Comparison of ENCODE assay signal across 1 cellular context in the genomic region with DNA sequence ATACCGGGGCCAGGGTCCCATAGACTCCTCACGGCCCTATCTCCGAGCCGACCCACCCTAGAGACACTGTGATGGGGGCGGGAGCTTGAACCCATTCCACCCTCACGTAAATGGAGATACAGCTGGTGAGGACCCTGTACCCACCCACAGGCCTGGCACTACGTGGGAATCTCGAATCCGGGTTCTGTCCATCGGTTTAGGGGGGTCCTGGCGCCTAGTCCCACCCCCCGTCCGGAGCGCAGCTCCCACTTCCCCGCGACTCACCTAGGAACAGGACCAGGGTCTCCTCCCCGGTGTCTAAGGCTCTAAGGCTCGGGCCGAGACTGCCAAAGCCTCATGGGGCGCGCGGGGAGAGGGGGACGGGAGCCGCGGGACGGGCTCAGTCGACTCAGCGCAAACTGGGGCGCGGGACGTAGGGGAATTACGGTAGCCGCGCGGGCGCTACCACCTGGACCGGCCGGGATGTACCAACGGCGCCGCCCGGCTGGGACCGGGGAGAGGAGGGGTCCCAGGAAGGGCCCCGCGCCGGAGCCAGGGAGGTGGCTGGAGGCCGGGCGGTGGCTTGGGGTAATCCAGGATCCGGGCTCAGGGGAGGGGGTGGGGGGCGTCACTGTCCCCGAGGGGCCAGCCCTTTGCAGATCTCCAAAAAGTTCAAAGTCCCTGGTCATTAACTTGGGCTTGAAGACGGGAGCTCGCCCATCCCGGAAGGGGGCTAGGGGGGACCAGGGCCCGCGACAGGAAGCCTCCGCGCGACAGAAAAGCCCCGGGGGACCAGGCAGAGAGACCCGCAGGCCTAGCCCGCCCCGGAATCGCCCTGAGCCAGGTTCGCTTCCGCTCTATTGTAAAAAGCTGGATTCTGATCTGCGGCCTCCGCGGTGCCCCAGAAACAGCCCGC.
TF ChIP-seq lines count a peak whose summit lies in the region.

No MANE protein-coding gene starts in this region.

TF ChIP-seq in HEK293, 187 proteins besides CTCF, POLR2A, EP300 and RAD21 (continued from another document and continues in another):
- TF ChIP-seq, protein P1, sequence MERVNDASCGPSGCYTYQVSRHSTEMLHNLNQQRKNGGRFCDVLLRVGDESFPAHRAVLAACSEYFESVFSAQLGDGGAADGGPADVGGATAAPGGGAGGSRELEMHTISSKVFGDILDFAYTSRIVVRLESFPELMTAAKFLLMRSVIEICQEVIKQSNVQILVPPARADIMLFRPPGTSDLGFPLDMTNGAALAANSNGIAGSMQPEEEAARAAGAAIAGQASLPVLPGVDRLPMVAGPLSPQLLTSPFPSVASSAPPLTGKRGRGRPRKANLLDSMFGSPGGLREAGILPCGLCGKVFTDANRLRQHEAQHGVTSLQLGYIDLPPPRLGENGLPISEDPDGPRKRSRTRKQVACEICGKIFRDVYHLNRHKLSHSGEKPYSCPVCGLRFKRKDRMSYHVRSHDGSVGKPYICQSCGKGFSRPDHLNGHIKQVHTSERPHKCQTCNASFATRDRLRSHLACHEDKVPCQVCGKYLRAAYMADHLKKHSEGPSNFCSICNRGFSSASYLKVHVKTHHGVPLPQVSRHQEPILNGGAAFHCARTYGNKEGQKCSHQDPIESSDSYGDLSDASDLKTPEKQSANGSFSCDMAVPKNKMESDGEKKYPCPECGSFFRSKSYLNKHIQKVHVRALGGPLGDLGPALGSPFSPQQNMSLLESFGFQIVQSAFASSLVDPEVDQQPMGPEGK (tag by site-specific recombination; IDR thresholded peaks at IDR 0.05): peak; percentile 77; the same call in 1 of the 2 replicates
- TF ChIP-seq ZNF24 (tag by site-specific recombination; IDR thresholded peaks at IDR 0.05) (no peak), ZFP3 (tag by site-specific recombination; IDR thresholded peaks at IDR 0.05; ENCODE audit: low read depth) (no peak), SP3 (tag by site-specific recombination; IDR thresholded peaks at IDR 0.05) (peak; percentile 55), ZNF76 (tag by site-specific recombination; IDR thresholded peaks at IDR 0.05; ENCODE audit: borderline replicate concordance, low read depth) (peak; percentile 75), ZNF175 (tag by site-specific recombination; IDR thresholded peaks at IDR 0.05) (no peak), ZNF133 (tag by site-specific recombination; IDR thresholded peaks at IDR 0.05) (no peak), RBAK (tag by site-specific recombination; IDR thresholded peaks at IDR 0.05) (no peak), PRDM1 (tag by site-specific recombination; IDR thresholded peaks at IDR 0.05) (no peak), ZBTB20 (tag by site-specific recombination; IDR thresholded peaks at IDR 0.05) (peak; percentile 47; the same call in 1 of the 2 replicates), ZNF19 (tag by site-specific recombination; IDR thresholded peaks at IDR 0.05; ENCODE audit: low read depth) (no peak), ZNF768 (tag by site-specific recombination; IDR thresholded peaks at IDR 0.05) (no peak), ZNF426 (tag by site-specific recombination; IDR thresholded peaks at IDR 0.05) (no peak), ZNF423 (tag by site-specific recombination; IDR thresholded peaks at IDR 0.05) (peak; percentile 56; the same call in 1 of the 2 replicates), ZNF510 (tag by site-specific recombination; IDR thresholded peaks at IDR 0.05; ENCODE audit: insufficient replicate concordance) (no peak), SETDB1 (IDR thresholded peaks at IDR 0.05; ENCODE audit: insufficient read length, low read length) (no peak), ZNF660 (tag by site-specific recombination; IDR thresholded peaks at IDR 0.05) (peak; percentile 84), IKZF3 (tag by site-specific recombination; IDR thresholded peaks at IDR 0.05) (0 out of 2 replicates have a peak, but pooled peaks have one; percentile 8), GLI4 (tag by site-specific recombination; IDR thresholded peaks at IDR 0.05) (no peak)
- TF ChIP-seq, protein P2, sequence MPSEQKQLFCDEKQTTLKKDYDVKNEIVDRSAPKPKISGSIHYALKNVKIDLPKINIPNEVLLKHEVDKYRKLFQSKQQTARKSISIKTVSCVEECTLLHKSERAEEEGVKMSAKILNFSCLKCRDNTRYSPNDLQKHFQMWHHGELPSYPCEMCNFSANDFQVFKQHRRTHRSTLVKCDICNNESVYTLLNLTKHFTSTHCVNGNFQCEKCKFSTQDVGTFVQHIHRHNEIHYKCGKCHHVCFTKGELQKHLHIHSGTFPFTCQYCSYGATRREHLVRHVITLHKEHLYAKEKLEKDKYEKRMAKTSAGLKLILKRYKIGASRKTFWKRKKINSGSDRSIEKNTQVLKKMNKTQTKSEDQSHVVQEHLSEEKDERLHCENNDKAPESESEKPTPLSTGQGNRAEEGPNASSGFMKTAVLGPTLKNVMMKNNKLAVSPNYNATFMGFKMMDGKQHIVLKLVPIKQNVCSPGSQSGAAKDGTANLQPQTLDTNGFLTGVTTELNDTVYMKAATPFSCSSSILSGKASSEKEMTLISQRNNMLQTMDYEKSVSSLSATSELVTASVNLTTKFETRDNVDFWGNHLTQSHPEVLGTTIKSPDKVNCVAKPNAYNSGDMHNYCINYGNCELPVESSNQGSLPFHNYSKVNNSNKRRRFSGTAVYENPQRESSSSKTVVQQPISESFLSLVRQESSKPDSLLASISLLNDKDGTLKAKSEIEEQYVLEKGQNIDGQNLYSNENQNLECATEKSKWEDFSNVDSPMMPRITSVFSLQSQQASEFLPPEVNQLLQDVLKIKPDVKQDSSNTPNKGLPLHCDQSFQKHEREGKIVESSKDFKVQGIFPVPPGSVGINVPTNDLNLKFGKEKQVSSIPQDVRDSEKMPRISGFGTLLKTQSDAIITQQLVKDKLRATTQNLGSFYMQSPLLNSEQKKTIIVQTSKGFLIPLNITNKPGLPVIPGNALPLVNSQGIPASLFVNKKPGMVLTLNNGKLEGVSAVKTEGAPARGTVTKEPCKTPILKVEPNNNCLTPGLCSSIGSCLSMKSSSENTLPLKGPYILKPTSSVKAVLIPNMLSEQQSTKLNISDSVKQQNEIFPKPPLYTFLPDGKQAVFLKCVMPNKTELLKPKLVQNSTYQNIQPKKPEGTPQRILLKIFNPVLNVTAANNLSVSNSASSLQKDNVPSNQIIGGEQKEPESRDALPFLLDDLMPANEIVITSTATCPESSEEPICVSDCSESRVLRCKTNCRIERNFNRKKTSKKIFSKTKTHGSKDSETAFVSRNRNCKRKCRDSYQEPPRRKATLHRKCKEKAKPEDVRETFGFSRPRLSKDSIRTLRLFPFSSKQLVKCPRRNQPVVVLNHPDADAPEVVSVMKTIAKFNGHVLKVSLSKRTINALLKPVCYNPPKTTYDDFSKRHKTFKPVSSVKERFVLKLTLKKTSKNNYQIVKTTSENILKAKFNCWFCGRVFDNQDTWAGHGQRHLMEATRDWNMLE (tag by site-specific recombination; conservative IDR thresholded peaks at IDR 0.05; ENCODE audit: low read depth): no peak; the same call in 1 of the 2 replicates
- TF ChIP-seq, protein P3, sequence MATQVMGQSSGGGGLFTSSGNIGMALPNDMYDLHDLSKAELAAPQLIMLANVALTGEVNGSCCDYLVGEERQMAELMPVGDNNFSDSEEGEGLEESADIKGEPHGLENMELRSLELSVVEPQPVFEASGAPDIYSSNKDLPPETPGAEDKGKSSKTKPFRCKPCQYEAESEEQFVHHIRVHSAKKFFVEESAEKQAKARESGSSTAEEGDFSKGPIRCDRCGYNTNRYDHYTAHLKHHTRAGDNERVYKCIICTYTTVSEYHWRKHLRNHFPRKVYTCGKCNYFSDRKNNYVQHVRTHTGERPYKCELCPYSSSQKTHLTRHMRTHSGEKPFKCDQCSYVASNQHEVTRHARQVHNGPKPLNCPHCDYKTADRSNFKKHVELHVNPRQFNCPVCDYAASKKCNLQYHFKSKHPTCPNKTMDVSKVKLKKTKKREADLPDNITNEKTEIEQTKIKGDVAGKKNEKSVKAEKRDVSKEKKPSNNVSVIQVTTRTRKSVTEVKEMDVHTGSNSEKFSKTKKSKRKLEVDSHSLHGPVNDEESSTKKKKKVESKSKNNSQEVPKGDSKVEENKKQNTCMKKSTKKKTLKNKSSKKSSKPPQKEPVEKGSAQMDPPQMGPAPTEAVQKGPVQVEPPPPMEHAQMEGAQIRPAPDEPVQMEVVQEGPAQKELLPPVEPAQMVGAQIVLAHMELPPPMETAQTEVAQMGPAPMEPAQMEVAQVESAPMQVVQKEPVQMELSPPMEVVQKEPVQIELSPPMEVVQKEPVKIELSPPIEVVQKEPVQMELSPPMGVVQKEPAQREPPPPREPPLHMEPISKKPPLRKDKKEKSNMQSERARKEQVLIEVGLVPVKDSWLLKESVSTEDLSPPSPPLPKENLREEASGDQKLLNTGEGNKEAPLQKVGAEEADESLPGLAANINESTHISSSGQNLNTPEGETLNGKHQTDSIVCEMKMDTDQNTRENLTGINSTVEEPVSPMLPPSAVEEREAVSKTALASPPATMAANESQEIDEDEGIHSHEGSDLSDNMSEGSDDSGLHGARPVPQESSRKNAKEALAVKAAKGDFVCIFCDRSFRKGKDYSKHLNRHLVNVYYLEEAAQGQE (tag by site-specific recombination; IDR thresholded peaks at IDR 0.05): 0 out of 2 replicates have a peak, but pooled peaks have one; percentile 20
- TF ChIP-seq, protein P4, sequence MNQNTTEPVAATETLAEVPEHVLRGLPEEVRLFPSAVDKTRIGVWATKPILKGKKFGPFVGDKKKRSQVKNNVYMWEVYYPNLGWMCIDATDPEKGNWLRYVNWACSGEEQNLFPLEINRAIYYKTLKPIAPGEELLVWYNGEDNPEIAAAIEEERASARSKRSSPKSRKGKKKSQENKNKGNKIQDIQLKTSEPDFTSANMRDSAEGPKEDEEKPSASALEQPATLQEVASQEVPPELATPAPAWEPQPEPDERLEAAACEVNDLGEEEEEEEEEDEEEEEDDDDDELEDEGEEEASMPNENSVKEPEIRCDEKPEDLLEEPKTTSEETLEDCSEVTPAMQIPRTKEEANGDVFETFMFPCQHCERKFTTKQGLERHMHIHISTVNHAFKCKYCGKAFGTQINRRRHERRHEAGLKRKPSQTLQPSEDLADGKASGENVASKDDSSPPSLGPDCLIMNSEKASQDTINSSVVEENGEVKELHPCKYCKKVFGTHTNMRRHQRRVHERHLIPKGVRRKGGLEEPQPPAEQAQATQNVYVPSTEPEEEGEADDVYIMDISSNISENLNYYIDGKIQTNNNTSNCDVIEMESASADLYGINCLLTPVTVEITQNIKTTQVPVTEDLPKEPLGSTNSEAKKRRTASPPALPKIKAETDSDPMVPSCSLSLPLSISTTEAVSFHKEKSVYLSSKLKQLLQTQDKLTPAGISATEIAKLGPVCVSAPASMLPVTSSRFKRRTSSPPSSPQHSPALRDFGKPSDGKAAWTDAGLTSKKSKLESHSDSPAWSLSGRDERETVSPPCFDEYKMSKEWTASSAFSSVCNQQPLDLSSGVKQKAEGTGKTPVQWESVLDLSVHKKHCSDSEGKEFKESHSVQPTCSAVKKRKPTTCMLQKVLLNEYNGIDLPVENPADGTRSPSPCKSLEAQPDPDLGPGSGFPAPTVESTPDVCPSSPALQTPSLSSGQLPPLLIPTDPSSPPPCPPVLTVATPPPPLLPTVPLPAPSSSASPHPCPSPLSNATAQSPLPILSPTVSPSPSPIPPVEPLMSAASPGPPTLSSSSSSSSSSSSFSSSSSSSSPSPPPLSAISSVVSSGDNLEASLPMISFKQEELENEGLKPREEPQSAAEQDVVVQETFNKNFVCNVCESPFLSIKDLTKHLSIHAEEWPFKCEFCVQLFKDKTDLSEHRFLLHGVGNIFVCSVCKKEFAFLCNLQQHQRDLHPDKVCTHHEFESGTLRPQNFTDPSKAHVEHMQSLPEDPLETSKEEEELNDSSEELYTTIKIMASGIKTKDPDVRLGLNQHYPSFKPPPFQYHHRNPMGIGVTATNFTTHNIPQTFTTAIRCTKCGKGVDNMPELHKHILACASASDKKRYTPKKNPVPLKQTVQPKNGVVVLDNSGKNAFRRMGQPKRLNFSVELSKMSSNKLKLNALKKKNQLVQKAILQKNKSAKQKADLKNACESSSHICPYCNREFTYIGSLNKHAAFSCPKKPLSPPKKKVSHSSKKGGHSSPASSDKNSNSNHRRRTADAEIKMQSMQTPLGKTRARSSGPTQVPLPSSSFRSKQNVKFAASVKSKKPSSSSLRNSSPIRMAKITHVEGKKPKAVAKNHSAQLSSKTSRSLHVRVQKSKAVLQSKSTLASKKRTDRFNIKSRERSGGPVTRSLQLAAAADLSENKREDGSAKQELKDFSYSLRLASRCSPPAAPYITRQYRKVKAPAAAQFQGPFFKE (tag by site-specific recombination; IDR thresholded peaks at IDR 0.05; ENCODE audit: borderline replicate concordance): no peak
- TF ChIP-seq, protein P5, sequence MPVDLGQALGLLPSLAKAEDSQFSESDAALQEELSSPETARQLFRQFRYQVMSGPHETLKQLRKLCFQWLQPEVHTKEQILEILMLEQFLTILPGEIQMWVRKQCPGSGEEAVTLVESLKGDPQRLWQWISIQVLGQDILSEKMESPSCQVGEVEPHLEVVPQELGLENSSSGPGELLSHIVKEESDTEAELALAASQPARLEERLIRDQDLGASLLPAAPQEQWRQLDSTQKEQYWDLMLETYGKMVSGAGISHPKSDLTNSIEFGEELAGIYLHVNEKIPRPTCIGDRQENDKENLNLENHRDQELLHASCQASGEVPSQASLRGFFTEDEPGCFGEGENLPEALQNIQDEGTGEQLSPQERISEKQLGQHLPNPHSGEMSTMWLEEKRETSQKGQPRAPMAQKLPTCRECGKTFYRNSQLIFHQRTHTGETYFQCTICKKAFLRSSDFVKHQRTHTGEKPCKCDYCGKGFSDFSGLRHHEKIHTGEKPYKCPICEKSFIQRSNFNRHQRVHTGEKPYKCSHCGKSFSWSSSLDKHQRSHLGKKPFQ (tag by site-specific recombination; IDR thresholded peaks at IDR 0.05): no peak
- TF ChIP-seq, protein P6, sequence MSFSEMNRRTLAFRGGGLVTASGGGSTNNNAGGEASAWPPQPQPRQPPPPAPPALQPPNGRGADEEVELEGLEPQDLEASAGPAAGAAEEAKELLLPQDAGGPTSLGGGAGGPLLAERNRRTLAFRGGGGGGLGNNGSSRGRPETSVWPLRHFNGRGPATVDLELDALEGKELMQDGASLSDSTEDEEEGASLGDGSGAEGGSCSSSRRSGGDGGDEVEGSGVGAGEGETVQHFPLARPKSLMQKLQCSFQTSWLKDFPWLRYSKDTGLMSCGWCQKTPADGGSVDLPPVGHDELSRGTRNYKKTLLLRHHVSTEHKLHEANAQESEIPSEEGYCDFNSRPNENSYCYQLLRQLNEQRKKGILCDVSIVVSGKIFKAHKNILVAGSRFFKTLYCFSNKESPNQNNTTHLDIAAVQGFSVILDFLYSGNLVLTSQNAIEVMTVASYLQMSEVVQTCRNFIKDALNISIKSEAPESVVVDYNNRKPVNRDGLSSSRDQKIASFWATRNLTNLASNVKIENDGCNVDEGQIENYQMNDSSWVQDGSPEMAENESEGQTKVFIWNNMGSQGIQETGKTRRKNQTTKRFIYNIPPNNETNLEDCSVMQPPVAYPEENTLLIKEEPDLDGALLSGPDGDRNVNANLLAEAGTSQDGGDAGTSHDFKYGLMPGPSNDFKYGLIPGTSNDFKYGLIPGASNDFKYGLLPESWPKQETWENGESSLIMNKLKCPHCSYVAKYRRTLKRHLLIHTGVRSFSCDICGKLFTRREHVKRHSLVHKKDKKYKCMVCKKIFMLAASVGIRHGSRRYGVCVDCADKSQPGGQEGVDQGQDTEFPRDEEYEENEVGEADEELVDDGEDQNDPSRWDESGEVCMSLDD (tag by site-specific recombination; IDR thresholded peaks at IDR 0.05): peak; percentile 94
- TF ChIP-seq, protein P7, sequence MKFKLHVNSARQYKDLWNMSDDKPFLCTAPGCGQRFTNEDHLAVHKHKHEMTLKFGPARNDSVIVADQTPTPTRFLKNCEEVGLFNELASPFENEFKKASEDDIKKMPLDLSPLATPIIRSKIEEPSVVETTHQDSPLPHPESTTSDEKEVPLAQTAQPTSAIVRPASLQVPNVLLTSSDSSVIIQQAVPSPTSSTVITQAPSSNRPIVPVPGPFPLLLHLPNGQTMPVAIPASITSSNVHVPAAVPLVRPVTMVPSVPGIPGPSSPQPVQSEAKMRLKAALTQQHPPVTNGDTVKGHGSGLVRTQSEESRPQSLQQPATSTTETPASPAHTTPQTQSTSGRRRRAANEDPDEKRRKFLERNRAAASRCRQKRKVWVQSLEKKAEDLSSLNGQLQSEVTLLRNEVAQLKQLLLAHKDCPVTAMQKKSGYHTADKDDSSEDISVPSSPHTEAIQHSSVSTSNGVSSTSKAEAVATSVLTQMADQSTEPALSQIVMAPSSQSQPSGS (tag by site-specific recombination; IDR thresholded peaks at IDR 0.05; ENCODE audit: low read depth): no peak
